Comparison of ENCODE assay signal across 1 cellular context in the genomic region with DNA sequence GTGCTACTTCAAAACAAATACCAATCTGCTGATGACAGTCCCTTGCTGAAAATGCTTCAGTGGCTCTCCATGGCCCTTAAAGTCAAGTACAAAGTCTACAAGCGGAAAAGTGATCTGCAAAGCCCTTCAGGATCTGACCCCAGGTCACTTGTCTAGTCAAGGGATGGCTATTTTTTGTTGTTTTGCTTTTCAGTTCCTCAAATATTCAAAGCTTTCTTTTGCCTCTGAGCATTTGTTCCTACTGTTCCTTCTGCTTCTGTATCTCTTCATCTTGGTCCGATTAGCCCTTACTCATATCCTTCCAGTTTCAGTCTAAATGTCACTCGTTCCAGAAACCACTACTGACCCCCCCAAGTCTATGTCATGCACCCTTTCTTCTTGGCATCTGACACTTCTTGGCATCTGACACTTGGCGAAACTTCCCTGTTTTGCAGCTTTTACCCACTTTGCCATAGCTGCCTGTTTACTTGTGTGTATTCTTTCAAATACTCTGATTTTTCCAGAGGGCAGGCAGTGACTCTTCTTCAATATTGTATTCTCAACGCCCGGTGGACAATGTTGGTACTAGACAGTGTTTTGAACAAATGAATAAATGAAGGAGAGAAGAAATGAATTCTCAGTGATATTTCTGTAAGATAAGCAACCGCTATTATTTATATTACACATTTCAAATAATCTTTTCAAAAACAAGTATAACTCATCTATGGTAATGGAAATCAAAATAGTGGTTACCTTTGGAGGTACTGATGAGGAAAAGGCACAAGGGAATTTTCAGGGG.
TF ChIP-seq lines count a peak whose summit lies in the region.

No MANE protein-coding gene starts in this region.

TF ChIP-seq in IMR-90, 13 proteins besides CTCF, POLR2A, EP300 and RAD21:
- no peak for TF ChIP-seq CHD1 (IDR thresholded peaks at IDR 0.05; ENCODE audit: low read depth, low read length)
- TF ChIP-seq NFE2L2 (IDR thresholded peaks at IDR 0.05; ENCODE audit: low read depth, low read length) = no peak
- TF ChIP-seq RCOR1 (IDR thresholded peaks at IDR 0.05; ENCODE audit: insufficient replicate concordance, low read length) = no peak
- no peak for TF ChIP-seq MXI1 (IDR thresholded peaks at IDR 0.05; ENCODE audit: borderline replicate concordance, low read depth, low read length)
- TF ChIP-seq CEBPB (IDR thresholded peaks at IDR 0.05; ENCODE audit: low read depth, low read length) = no peak
- TF ChIP-seq SMC3 (IDR thresholded peaks at IDR 0.05; ENCODE audit: low read depth, low read length) = no peak
- no peak for TF ChIP-seq RFX5 (IDR thresholded peaks at IDR 0.05; ENCODE audit: low read depth, low read length)
- TF ChIP-seq, protein P1, sequence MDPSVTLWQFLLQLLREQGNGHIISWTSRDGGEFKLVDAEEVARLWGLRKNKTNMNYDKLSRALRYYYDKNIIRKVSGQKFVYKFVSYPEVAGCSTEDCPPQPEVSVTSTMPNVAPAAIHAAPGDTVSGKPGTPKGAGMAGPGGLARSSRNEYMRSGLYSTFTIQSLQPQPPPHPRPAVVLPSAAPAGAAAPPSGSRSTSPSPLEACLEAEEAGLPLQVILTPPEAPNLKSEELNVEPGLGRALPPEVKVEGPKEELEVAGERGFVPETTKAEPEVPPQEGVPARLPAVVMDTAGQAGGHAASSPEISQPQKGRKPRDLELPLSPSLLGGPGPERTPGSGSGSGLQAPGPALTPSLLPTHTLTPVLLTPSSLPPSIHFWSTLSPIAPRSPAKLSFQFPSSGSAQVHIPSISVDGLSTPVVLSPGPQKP (IDR thresholded peaks at IDR 0.05; ENCODE audit: borderline replicate concordance, low read depth, low read length) = no peak
- TF ChIP-seq BHLHE40 (IDR thresholded peaks at IDR 0.05; ENCODE audit: low read depth, low read length) = no peak
- no peak for TF ChIP-seq FOS (IDR thresholded peaks at IDR 0.05; ENCODE audit: low read depth, low read length)
TF ChIP-seq in IMR-90: peak in this region for 0.
